ENCODE assay signal across 8 cellular contexts in the genomic region with DNA sequence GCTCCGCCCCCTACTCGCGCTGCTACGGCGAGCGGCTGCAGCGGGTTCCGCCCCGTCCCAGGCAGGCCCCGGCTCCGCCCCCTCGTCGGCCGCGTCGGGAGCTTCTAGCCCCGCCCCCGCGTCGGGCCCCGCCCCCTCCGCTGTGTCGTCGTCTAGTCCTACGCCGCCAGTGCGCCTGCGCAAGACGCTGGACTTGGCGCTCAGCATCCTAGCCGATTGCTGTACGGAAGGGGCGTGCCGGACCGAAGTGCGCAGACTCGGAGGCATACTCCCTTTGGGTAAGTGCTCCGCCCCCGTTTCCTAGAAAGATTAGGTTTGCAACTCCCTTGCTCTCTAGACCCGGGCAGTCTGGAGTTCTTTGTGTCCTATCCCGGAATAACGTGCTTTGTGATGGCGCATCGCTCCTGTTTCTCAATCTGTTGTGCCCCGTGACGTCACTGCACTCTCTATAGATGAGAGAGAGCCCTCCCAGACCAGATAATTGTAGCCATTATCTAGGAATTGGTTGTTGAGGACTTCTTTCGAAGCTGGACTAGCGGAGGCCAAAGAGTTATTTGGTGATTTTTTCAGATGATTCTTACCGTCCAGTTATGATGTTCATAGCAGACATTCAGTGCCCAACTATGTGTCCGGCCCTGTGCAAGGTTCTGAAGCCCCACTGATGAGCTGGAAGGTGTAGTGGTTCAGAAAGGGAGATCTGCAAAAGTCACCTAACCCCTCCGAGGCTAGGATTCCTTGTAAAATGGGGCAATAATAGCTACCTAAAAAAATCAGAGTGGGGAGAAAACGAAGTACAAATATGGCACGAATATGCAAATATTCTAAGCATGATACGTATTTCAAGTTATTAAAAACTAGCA. TPM values are rescaled to one million over a fixed set of nuclear protein-coding genes. Genes with fewer than 3 reads are reported as not detected.
DNase-seq lines count a peak whose midpoint lies in the region; ATAC-seq lines count a peak whose summit lies in the region.

No MANE protein-coding gene starts in this region.

- H3K79me2 ChIP-seq in mesendoderm (ENCODE audit: control insufficient read depth, insufficient read depth, low read length), result peaks cover 25% of the 10 kb centered on the region

- H3K56ac ChIP-seq in mesendoderm (ENCODE audit: low read length), result peak overlapping the region; percentile 99

- peak overlapping the region; percentile 80 for H3K9ac ChIP-seq in endocrine pancreas (ENCODE audit: control insufficient read depth, insufficient read depth, low read length)
- peak overlapping the region; percentile 96 for H3K9ac ChIP-seq in mesendoderm (ENCODE audit: low read length)

- H3K23ac ChIP-seq in mesendoderm (ENCODE audit: low read length), result no peak overlapping the region

- peak overlapping the region; percentile 65 for H2BK5ac ChIP-seq in mesendoderm (ENCODE audit: low read length)

- peaks cover 24% of the 10 kb centered on the region for H3K79me1 ChIP-seq in mesendoderm (ENCODE audit: low read length)

- no peaks in the 10 kb centered on the region for H3K9me3 ChIP-seq in endocrine pancreas (ENCODE audit: control insufficient read depth, low read length)

- H3K27ac ChIP-seq in mesendoderm (ENCODE audit: low read depth, low read length), result peak overlapping the region; percentile 89

- H3K4me1 ChIP-seq in endocrine pancreas (ENCODE audit: control insufficient read depth, insufficient read depth, low read length) (peaks cover 6% of the 10 kb centered on the region), mesendoderm (ENCODE audit: control insufficient read depth, low read depth, low read length) (peaks cover 6% of the 10 kb centered on the region)

- H4K8ac ChIP-seq in mesendoderm (ENCODE audit: low read depth, low read length), result no peak overlapping the region

- peak overlapping the region; percentile 75 for H3K4me2 ChIP-seq in mesendoderm (ENCODE audit: low read length)

- H3K4me3 ChIP-seq in endocrine pancreas (ENCODE audit: control insufficient read depth, insufficient read depth, low read length), result peak overlapping the region; percentile 75
- peak overlapping the region; percentile 76 for H3K4me3 ChIP-seq in mesendoderm (ENCODE audit: low read length)

- DNase-seq in COLO668 (lab: John Stamatoyannopoulos, UW; ENCODE audit: unreplicated experiment) (peak; percentile 99), HT1080 (ENCODE audit: low read depth) (peak; percentile 94), NOMO-1 treated with DMSO at 0.1 percent for 48 hours (lab: John Stamatoyannopoulos, UW; ENCODE audit: unreplicated experiment) (peak; percentile 99), mesendoderm (peak; percentile 99)
- DNase-seq in activated CD8-positive, alpha-beta memory T cell treated with anti-CD3 and anti-CD28 coated beads, Interleukin-2, amount 50 U/mL, for 1 hour (ENCODE audit: extremely low read depth), result peak; percentile 100
- DNase-seq in stimulated activated CD8-positive, alpha-beta memory T cell treated with anti-CD3 and anti-CD28 coated beads, Interleukin-12 subunit alpha, Interleukin-12 subunit beta, amount 100 ng/mL, for 4 hours (ENCODE audit: low read depth), result peak; percentile 100

- H3K36me3 ChIP-seq in endocrine pancreas (ENCODE audit: control insufficient read depth, insufficient read depth, low read length), result no peaks in the 10 kb centered on the region
- H3K36me3 ChIP-seq in mesendoderm (ENCODE audit: control insufficient read depth, insufficient read depth, low read length), result no peaks in the 10 kb centered on the region

- peak overlapping the region; percentile 56 for H2AK5ac ChIP-seq in mesendoderm (ENCODE audit: low read length)

- peak overlapping the region; percentile 44 for H3K18ac ChIP-seq in mesendoderm (ENCODE audit: low read length)

- H2BK120ac ChIP-seq in mesendoderm (ENCODE audit: low read depth, low read length), result no peak overlapping the region

- H3K4ac ChIP-seq in mesendoderm (ENCODE audit: low read depth, low read length), result peak overlapping the region; percentile 94

- H3K27me3 ChIP-seq in endocrine pancreas (ENCODE audit: control insufficient read depth, insufficient read depth, low read length) (no peaks in the 10 kb centered on the region), mesendoderm (ENCODE audit: insufficient read depth, low read length, poor library complexity) (no peaks in the 10 kb centered on the region)

- no CpG with 5 or more reads among the region's 54 CpGs for WGBS in mesendoderm (ENCODE audit: extremely low coverage, insufficient coverage, low lambda C conversion rate)

- H2BK15ac ChIP-seq in mesendoderm (replicated peaks; ENCODE audit: low read depth), result no peak overlapping the region

- H4K5ac ChIP-seq in mesendoderm (ENCODE audit: low read length), result peak overlapping the region; percentile 21

- peak; percentile 63 for ATAC-seq in GM21367 (IDR thresholded peaks at IDR 0.05; ENCODE audit: unreplicated experiment)

RNA-seq across cellular contexts. Expression of a gene that starts 0.7 kb away (rescaled TPM):
- total RNA-seq in HT1080 (2014; rRNA removed; shearing (Covaris generic)), result 19.8 and 21.5 TPM in 2 replicates
- polyA plus RNA-seq in HT1080 (2015; cell fraction: cytosol; rRNA removed), result 10.3 and 10.5 TPM in 2 replicates
- 27.1 and 27.7 TPM in 2 replicates for polyA plus RNA-seq in HT1080 (2015; cell fraction: nucleus; rRNA removed)
- 6.4 TPM for polyA plus RNA-seq in mesendoderm (2013, experiment 1 of 2)
- 6.8 TPM for polyA plus RNA-seq in mesendoderm (2013, experiment 2 of 2)

RNA-seq across cellular contexts. Expression of a gene that starts 12.0 kb away (rescaled TPM):
- 35.9 and 90.6 TPM in 2 replicates for total RNA-seq in HT1080 (2014; rRNA removed; shearing (Covaris generic))
- 115 and 118 TPM in 2 replicates for polyA plus RNA-seq in HT1080 (2015; cell fraction: cytosol; rRNA removed)
- polyA plus RNA-seq in HT1080 (2015; cell fraction: nucleus; rRNA removed), result 130 and 132 TPM in 2 replicates
- polyA plus RNA-seq in mesendoderm (2013, experiment 1 of 2), result 4.1 TPM
- polyA plus RNA-seq in mesendoderm (2013, experiment 2 of 2), result 4.7 TPM

RNA-seq across cellular contexts. Expression of a gene that starts 17.4 kb away (rescaled TPM):
- total RNA-seq in HT1080 (2014; rRNA removed; shearing (Covaris generic)), result not detected in 2 replicates
- 0.12 and 0.27 TPM in 2 replicates for polyA plus RNA-seq in HT1080 (2015; cell fraction: cytosol; rRNA removed)
- not detected in 2 replicates for polyA plus RNA-seq in HT1080 (2015; cell fraction: nucleus; rRNA removed)
- polyA plus RNA-seq in mesendoderm (2013, experiment 1 of 2), result 0.06 TPM
- 0.06 TPM for polyA plus RNA-seq in mesendoderm (2013, experiment 2 of 2)

RNA-seq across cellular contexts. Expression of a gene that starts 23.0 kb away (rescaled TPM):
- total RNA-seq in HT1080 (2014; rRNA removed; shearing (Covaris generic)), result not detected in 2 replicates
- not detected in 2 replicates for polyA plus RNA-seq in HT1080 (2015; cell fraction: cytosol; rRNA removed)
- polyA plus RNA-seq in HT1080 (2015; cell fraction: nucleus; rRNA removed), result not detected in 2 replicates
- polyA plus RNA-seq in mesendoderm (2013, experiment 1 of 2), result 0.01 TPM
- not detected for polyA plus RNA-seq in mesendoderm (2013, experiment 2 of 2)

RNA-seq across cellular contexts. Expression of a gene that starts 31.8 kb away (rescaled TPM):
- total RNA-seq in HT1080 (2014; rRNA removed; shearing (Covaris generic)), result not detected in 2 replicates
- polyA plus RNA-seq in HT1080 (2015; cell fraction: cytosol; rRNA removed), result not detected in 2 replicates
- polyA plus RNA-seq in HT1080 (2015; cell fraction: nucleus; rRNA removed), result not detected in 2 replicates
- 0.41 TPM for polyA plus RNA-seq in mesendoderm (2013, experiment 1 of 2)
- 0.34 TPM for polyA plus RNA-seq in mesendoderm (2013, experiment 2 of 2)

Comparison
In these comparisons a context has a peak if more than half of its experiments do, and no peak if none do; other contexts are left out.
1. Peak in every context shown above with its lines: DNase-seq, ATAC-seq, H3K4me3 ChIP-seq and H3K27ac ChIP-seq.